Comparison of ENCODE assay signal across 1 cellular context in the genomic region with DNA sequence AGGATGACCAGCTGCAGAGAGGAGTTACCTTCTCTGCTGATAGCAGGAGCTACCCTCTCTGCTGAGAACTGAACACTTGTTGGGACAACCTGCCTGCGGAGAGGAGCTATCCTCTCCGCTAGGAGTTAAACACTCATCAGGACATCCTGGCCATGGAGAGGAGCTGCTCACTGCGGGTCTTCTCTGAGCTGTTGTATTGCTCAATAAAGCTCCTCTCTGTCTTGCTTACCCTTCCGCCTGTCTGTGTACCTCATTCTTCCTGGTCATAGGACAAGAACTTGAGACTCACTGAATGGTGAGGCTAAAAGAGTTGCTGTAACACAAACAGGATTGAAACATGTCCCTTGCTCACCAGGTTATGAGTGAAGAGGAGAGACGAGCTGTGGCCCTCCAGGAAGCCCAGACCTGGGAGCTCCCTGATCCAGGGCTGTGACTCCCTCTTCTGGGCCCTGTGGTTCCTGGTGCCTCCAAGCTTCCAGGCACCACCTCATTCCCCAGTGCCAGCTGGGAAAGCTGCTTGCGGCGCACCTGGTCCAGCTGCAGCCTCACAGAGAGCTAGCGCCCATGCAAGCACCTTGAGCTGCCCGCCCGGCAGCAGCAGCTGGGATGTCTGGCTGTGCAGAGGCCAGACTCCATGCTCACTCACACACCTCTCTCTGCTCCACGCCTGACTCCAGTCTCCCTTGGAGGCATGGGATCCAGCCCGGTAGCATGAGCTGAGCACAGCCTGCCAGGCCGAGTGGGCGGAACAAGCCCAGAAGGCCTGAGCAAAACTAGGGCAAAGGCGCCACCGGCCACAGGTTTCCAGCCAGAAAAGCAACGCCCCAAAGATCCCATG.
TF ChIP-seq lines count a peak whose summit lies in the region.

No MANE protein-coding gene starts in this region.

TF ChIP-seq in H1, 55 proteins besides CTCF, POLR2A, EP300 and RAD21 (continued from another document):
- TF ChIP-seq SP4 (IDR thresholded peaks at IDR 0.05; ENCODE audit: low read length) (no peak), SP2 (IDR thresholded peaks at IDR 0.05; ENCODE audit: low read length) (no peak), RNF2 (IDR thresholded peaks at IDR 0.05; ENCODE audit: borderline replicate concordance, low read depth, low read length, missing control alignments, poor library complexity, severe bottlenecking) (no peak), EGR1 (IDR thresholded peaks at IDR 0.05; ENCODE audit: borderline replicate concordance, low read depth, low read length) (no peak), CBX8 (IDR thresholded peaks at IDR 0.05; ENCODE audit: borderline replicate concordance, low read depth, low read length) (no peak), CTBP2 (IDR thresholded peaks at IDR 0.05; ENCODE audit: borderline replicate concordance, insufficient read depth, insufficient read length, low read length) (no peak), ZNF274 (IDR thresholded peaks at IDR 0.05; ENCODE audit: borderline replicate concordance, extremely low read depth, low read length) (no peak), TAF1 (IDR thresholded peaks at IDR 0.05; ENCODE audit: low read depth, low read length) (no peak)
- TF ChIP-seq, protein P1, sequence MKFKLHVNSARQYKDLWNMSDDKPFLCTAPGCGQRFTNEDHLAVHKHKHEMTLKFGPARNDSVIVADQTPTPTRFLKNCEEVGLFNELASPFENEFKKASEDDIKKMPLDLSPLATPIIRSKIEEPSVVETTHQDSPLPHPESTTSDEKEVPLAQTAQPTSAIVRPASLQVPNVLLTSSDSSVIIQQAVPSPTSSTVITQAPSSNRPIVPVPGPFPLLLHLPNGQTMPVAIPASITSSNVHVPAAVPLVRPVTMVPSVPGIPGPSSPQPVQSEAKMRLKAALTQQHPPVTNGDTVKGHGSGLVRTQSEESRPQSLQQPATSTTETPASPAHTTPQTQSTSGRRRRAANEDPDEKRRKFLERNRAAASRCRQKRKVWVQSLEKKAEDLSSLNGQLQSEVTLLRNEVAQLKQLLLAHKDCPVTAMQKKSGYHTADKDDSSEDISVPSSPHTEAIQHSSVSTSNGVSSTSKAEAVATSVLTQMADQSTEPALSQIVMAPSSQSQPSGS (IDR thresholded peaks at IDR 0.05; ENCODE audit: low read length): no peak
- TF ChIP-seq, protein P2, sequence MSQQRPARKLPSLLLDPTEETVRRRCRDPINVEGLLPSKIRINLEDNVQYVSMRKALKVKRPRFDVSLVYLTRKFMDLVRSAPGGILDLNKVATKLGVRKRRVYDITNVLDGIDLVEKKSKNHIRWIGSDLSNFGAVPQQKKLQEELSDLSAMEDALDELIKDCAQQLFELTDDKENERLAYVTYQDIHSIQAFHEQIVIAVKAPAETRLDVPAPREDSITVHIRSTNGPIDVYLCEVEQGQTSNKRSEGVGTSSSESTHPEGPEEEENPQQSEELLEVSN (IDR thresholded peaks at IDR 0.05): no peak
- TF ChIP-seq, protein P3, sequence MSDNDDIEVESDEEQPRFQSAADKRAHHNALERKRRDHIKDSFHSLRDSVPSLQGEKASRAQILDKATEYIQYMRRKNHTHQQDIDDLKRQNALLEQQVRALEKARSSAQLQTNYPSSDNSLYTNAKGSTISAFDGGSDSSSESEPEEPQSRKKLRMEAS (IDR thresholded peaks at IDR 0.05): no peak
